Comparison of ENCODE assay signal across 6 cellular contexts in genomic region chr2:242104202-242104956, GRCh38.
DNase-seq lines count a peak whose midpoint lies in the region; ATAC-seq, FAIRE-seq and TF ChIP-seq lines count a peak whose summit lies in the region.
"Not testable (repeated sequence)": the region's sequence is repeated elsewhere in the genome, so short reads cannot be mapped to it uniquely, and the experiment has no call there.

No MANE protein-coding gene starts in this region.

- not testable (repeated sequence) for H3K4me3 ChIP-seq in HEK293 (ENCODE audit: low read depth, low read length); K562; prostate gland

- H3K79me2 ChIP-seq in K562 (ENCODE audit: control insufficient read depth, insufficient read depth, low read length) = not testable (repeated sequence)

- ATAC-seq in activated CD8-positive, alpha-beta T cell treated with anti-CD3 and anti-CD28 coated beads for 36 hours = peak; percentile 30
- ATAC-seq in activated T-cell treated with anti-CD3 and anti-CD28 coated beads, Interleukin-2, amount 50 U/mL, for 72 hours (replicated peaks in 1 of 2) = peak; percentile 84 to 91
- peak; percentile 48 for ATAC-seq in K562

- not testable (repeated sequence) for DNase-seq in activated CD8-positive, alpha-beta T cell treated with anti-CD3 and anti-CD28 coated beads for 36 hours; K562 (ENCODE audit: extremely low read depth in 1 of 4, low spot score in 3 of 4); prostate gland (ENCODE audit: low spot score)
- peak in 1 of 2 donors; percentile 26 for DNase-seq in activated T-cell treated with anti-CD3 and anti-CD28 coated beads, Interleukin-2, amount 50 U/mL, for 72 hours

- not testable (repeated sequence) for TF ChIP-seq EP300 in K562 (IDR thresholded peaks at IDR 0.05; ENCODE audit: low read length)

- CTCF ChIA-PET in HEK293 (lab: Yijun Ruan, JAX); activated CD8-positive, alpha-beta T cell treated with anti-CD3 and anti-CD28 coated beads for 36 hours (lab: Charles Lee); K562 (lab: Yijun Ruan, JAX; ENCODE audit: low intra/inter-chr PET ratio): not testable (repeated sequence)

- not testable (repeated sequence) for H3K9me3 ChIP-seq in HEK293 (ENCODE audit: control insufficient read depth, insufficient read depth, low read depth, low read length); K562 (replicated peaks; ENCODE audit: control insufficient read depth, insufficient read depth, low read depth, low read length); prostate gland

- not testable (repeated sequence) for H3K4me3 Mint-ChIP-seq in activated CD8-positive, alpha-beta T cell treated with anti-CD3 and anti-CD28 coated beads for 36 hours
- peak overlapping the region in 1 of 2 donors; percentile 25 for H3K4me3 Mint-ChIP-seq in activated T-cell treated with anti-CD3 and anti-CD28 coated beads, Interleukin-2, amount 50 U/mL, for 72 hours

- not testable (repeated sequence) for H3K36me3 ChIP-seq in HEK293 (ENCODE audit: control insufficient read depth in 2 of 2, insufficient read depth in 1 of 2, low read length in 2 of 2); K562 (ENCODE audit: control insufficient read depth, insufficient read depth, low read length); prostate gland

- not testable (repeated sequence) for H3K27me3 Mint-ChIP-seq in activated CD8-positive, alpha-beta T cell treated with anti-CD3 and anti-CD28 coated beads for 36 hours; activated T-cell treated with anti-CD3 and anti-CD28 coated beads, Interleukin-2, amount 50 U/mL, for 72 hours (ENCODE audit: low read depth)

- POLR2A ChIA-PET in HEK293 (lab: Yijun Ruan, JAX); activated CD8-positive, alpha-beta T cell treated with anti-CD3 and anti-CD28 coated beads for 36 hours (lab: Charles Lee); K562 (lab: Yijun Ruan, JAX): not testable (repeated sequence)

- WGBS in K562 (ENCODE audit: insufficient coverage, low coverage, missing lambda C conversion rate) = 58% methylated on average over 7 of the region's 7 CpGs
- 93% methylated on average over 7 of the region's 7 CpGs for WGBS in prostate gland

- not testable (repeated sequence) for H3K27me3 ChIP-seq in K562 (ENCODE audit: control insufficient read depth in 2 of 2, insufficient read depth in 2 of 2, low read length in 2 of 2); prostate gland (replicated peaks; ENCODE audit: insufficient read depth)

- H3K9me3 Mint-ChIP-seq in activated CD8-positive, alpha-beta T cell treated with anti-CD3 and anti-CD28 coated beads for 36 hours; activated T-cell treated with anti-CD3 and anti-CD28 coated beads, Interleukin-2, amount 50 U/mL, for 72 hours: not testable (repeated sequence)

- not testable (repeated sequence) for FAIRE-seq in K562 (lab: Jason Lieb, UNC)

- H3K36me3 Mint-ChIP-seq in activated CD8-positive, alpha-beta T cell treated with anti-CD3 and anti-CD28 coated beads for 36 hours (ENCODE audit: low read depth) = peaks cover 28% of the 10 kb centered on the region
- H3K36me3 Mint-ChIP-seq in activated T-cell treated with anti-CD3 and anti-CD28 coated beads, Interleukin-2, amount 50 U/mL, for 72 hours (ENCODE audit: insufficient read depth in 2 of 2) = not testable (repeated sequence)

- BruUV-seq in K562 (replicated peaks; lab: Mats Ljungman, UMichigan) = not testable (repeated sequence)

- not testable (repeated sequence) for TF ChIP-seq CTCF in HEK293 (tag by site-specific recombination; IDR thresholded peaks at IDR 0.05); VCaP (conservative IDR thresholded peaks at IDR 0.05); activated CD8-positive, alpha-beta T cell treated with anti-CD3 and anti-CD28 coated beads for 36 hours (IDR thresholded peaks at IDR 0.05); K562 (IDR thresholded peaks at IDR 0.05 in 2 of 3, conservative IDR thresholded peaks at IDR 0.05 in 1 of 3; ENCODE audit: insufficient read depth in 2 of 3, low read depth in 1 of 3, low read length in 3 of 3); prostate gland (IDR thresholded peaks at IDR 0.05)

- not testable (repeated sequence) for TF ChIP-seq RAD21 in K562 (CRISPR knock-in tag; conservative IDR thresholded peaks at IDR 0.05 in 1 of 2, IDR thresholded peaks at IDR 0.05 in 1 of 2)

- not testable (repeated sequence) for H3K27ac ChIP-seq in HEK293 (ENCODE audit: extremely low read depth, low read depth, low read length); K562 (ENCODE audit: extremely low read depth, low read depth, low read length)
- H3K27ac ChIP-seq in VCaP (peak overlapping the region; percentile 73), prostate gland (peak overlapping the region; percentile 3 to 30)

- not testable (repeated sequence) for H4K20me1 ChIP-seq in K562 (replicated peaks; ENCODE audit: control insufficient read depth, insufficient read depth, low read length)

- not testable (repeated sequence) for H2AFZ ChIP-seq in K562 (ENCODE audit: low read depth, low read length)

- not testable (repeated sequence) for H3K4me1 Mint-ChIP-seq in activated CD8-positive, alpha-beta T cell treated with anti-CD3 and anti-CD28 coated beads for 36 hours (ENCODE audit: low read depth)
- H3K4me1 Mint-ChIP-seq in activated T-cell treated with anti-CD3 and anti-CD28 coated beads, Interleukin-2, amount 50 U/mL, for 72 hours (ENCODE audit: low read depth) = peaks cover 13% of the 10 kb centered on the region

- TF ChIP-seq POLR2A in K562 (conservative IDR thresholded peaks at IDR 0.05); prostate gland (IDR thresholded peaks at IDR 0.05): not testable (repeated sequence)

- not testable (repeated sequence) for H3K9ac ChIP-seq in K562 (ENCODE audit: insufficient read depth in 1 of 2, low read depth in 2 of 2, low read length in 2 of 2)

- intact Hi-C loops in activated CD8-positive, alpha-beta T cell treated with anti-CD3 and anti-CD28 coated beads for 36 hours (cut with micrococcal nuclease); K562 (cut with micrococcal nuclease); prostate gland (cut with DNase I): not testable (repeated sequence)

- H3K4me2 ChIP-seq in K562 (ENCODE audit: insufficient read depth, low read length) = not testable (repeated sequence)

- H3K27ac Mint-ChIP-seq in activated CD8-positive, alpha-beta T cell treated with anti-CD3 and anti-CD28 coated beads for 36 hours = not testable (repeated sequence)
- peak overlapping the region; percentile 31 for H3K27ac Mint-ChIP-seq in activated T-cell treated with anti-CD3 and anti-CD28 coated beads, Interleukin-2, amount 50 U/mL, for 72 hours

- H3K9me1 ChIP-seq in K562 (ENCODE audit: control insufficient read depth, insufficient read depth, low read length) = not testable (repeated sequence)

- not testable (repeated sequence) for H3K4me1 ChIP-seq in HEK293 (ENCODE audit: control insufficient read depth, insufficient read depth, low read length); K562 (replicated peaks in 1 of 2; ENCODE audit: control insufficient read depth in 2 of 2, insufficient read depth in 2 of 2, low read length in 2 of 2); prostate gland (replicated peaks)

- in situ Hi-C loops in K562 (cut with MboI) = not testable (repeated sequence)

TF ChIP-seq in HEK293, 187 proteins besides CTCF, POLR2A, EP300 and RAD21:
- TF ChIP-seq ZNF600 (tag by site-specific recombination; IDR thresholded peaks at IDR 0.05) = peak; percentile 54
TF ChIP-seq in HEK293: peak in this region for 1; not testable (repeated sequence) for 186.

Comparison
In these comparisons a context has a peak if more than half of its experiments do, and no peak if none do; other contexts are left out.
1. ATAC-seq: peak in every context shown above with its lines; median percentile 88 in activated T-cell treated with anti-CD3 and anti-CD28 coated beads, Interleukin-2, amount 50 U/mL, for 72 hours; 48 in K562; 30 in activated CD8-positive, alpha-beta T cell treated with anti-CD3 and anti-CD28 coated beads for 36 hours.